ENCODE assay signal across 9 cellular contexts in genomic region chr16:85675528-85675927, GRCh38. TPM values are rescaled to one million over a fixed set of nuclear protein-coding genes. Genes with fewer than 3 reads are reported as not detected.
DNase-seq lines count a peak whose midpoint lies in the region; ATAC-seq and TF ChIP-seq lines count a peak whose summit lies in the region.
"Had no signal": no experiment of that assay in that cellular context is flagged by ENCODE, and none has a peak within 500 bp of the region (broad histone marks: within the 10 kb centered on the region; RNA-seq: fewer than 3 reads in every experiment).

No MANE protein-coding gene starts in this region.

- no peaks in the 10 kb centered on the region for H3K4me1 ChIP-seq in effector memory CD4-positive, alpha-beta T cell (ENCODE audit: control insufficient read depth, insufficient read depth, low read length, poor library complexity, severe bottlenecking)

- ATAC-seq in HG03378 (IDR thresholded peaks at IDR 0.05; ENCODE audit: unreplicated experiment): no peak

- in situ Hi-C loops in ACHN (cut with HindIII; ENCODE audit: low pct_ligation_motif_present, low pct_unique_long_range_greater_than_20kb, low sequenced_read_pairs): no loop called here

- TF ChIP-seq CTCF in GM12865 (IDR thresholded peaks at IDR 0.05; ENCODE audit: insufficient read depth, low read depth, low read length, missing control alignments) (peak; percentile 26), fibroblast of pulmonary artery (IDR thresholded peaks at IDR 0.05; ENCODE audit: low read length, missing control alignments) (peak; percentile 66)

- DNase-seq in ACHN: peak; percentile 46
- no peak for DNase-seq in GM12865 (ENCODE audit: low read depth)
- DNase-seq in RPMI7951 (ENCODE audit: low read depth): peak; percentile 23
- DNase-seq in fibroblast of pulmonary artery (ENCODE audit: low read depth): peak; percentile 60
- no peak for DNase-seq in cerebellum (ENCODE audit: low spot score)
- no peak for DNase-seq in effector memory CD4-positive, alpha-beta T cell
- DNase-seq in NK-92 treated with Interleukin-12 subunit alpha and Interleukin-12 subunit beta, amount 100 ng/mL, for 24 hours (lab: John Stamatoyannopoulos, UW): no peak
- DNase-seq: T1000 had no signal

- H3K4me3 ChIP-seq in GM12865 (ENCODE audit: low read depth, low read length) (no peak overlapping the region), fibroblast of pulmonary artery (replicated peaks; ENCODE audit: low read depth, low read length) (no peak overlapping the region)
- H3K4me3 ChIP-seq in effector memory CD4-positive, alpha-beta T cell (ENCODE audit: insufficient read depth, low read depth, low read length, poor library complexity, severe bottlenecking): no peak overlapping the region

- no peak overlapping the region for H3K27ac ChIP-seq in effector memory CD4-positive, alpha-beta T cell (ENCODE audit: insufficient read depth, low read length, poor library complexity, severe bottlenecking)

- peaks cover 35% of the 10 kb centered on the region for H3K36me3 ChIP-seq in effector memory CD4-positive, alpha-beta T cell (ENCODE audit: control insufficient read depth, insufficient read depth, low read length)

- no peaks in the 10 kb centered on the region for H3K9me3 ChIP-seq in effector memory CD4-positive, alpha-beta T cell (ENCODE audit: control insufficient read depth, low read length)

- H3K27me3 ChIP-seq in effector memory CD4-positive, alpha-beta T cell (replicated peaks; ENCODE audit: control insufficient read depth, insufficient read depth, low read length, poor library complexity, severe bottlenecking): no peaks in the 10 kb centered on the region

RNA-seq across cellular contexts. Expression of gene GINS2, which starts 13.2 kb away (rescaled TPM):
- 28.5 and 34.2 TPM in 2 replicates for total RNA-seq in RPMI7951 (2014; rRNA removed; shearing (Covaris generic))
- total RNA-seq in cerebellum: 11.3 TPM

Comparison
In these comparisons a context has a peak if more than half of its experiments do, and no peak if none do; other contexts are left out.
1. DNase-seq: peak in ACHN (single experiment), RPMI7951 (single experiment) and fibroblast of pulmonary artery (single experiment); none in GM12865 (single experiment), cerebellum (single experiment), effector memory CD4-positive, alpha-beta T cell (0 of 3) and NK-92 treated with Interleukin-12 subunit alpha and Interleukin-12 subunit beta, amount 100 ng/mL, for 24 hours (single experiment).